1 cellular context compared by ENCODE assay signal in genomic region chr2:27753744-27754588, GRCh38.
TF ChIP-seq lines count a peak whose summit lies in the region.

No MANE protein-coding gene starts in this region.

TF ChIP-seq in HepG2, 621 proteins besides CTCF, POLR2A, EP300 and RAD21 (continued from another document):
- peak; percentile 39; the same call in 1 of the 2 replicates for TF ChIP-seq ARID3A (IDR thresholded peaks at IDR 0.05; ENCODE audit: low read depth, low read length)
- peak; percentile 63; the same call in 1 of the 2 replicates for TF ChIP-seq ZNF335 (CRISPR knock-in tag; IDR thresholded peaks at IDR 0.05)
- no peak for TF ChIP-seq ZNF34 (CRISPR knock-in tag; IDR thresholded peaks at IDR 0.05; ENCODE audit: borderline replicate concordance)
